ENCODE assay signal across 21 cellular contexts in genomic region chr12:41439858-41440257, GRCh38.
"Had no signal": no experiment of that assay in that cellular context is flagged by ENCODE, and none has a peak within 500 bp of the region (broad histone marks: within the 10 kb centered on the region; RNA-seq: fewer than 3 reads in every experiment).

No MANE protein-coding gene starts in this region.

- H3K79me2 ChIP-seq: hepatocyte had no signal

- H3K27me3 ChIP-seq: hepatocyte, pancreas, suprapubic skin, thyroid gland, upper lobe of left lung, uterus had no signal

- H3K4me3 ChIP-seq: hepatocyte, lung, pancreas, suprapubic skin, thyroid gland, upper lobe of left lung, uterus had no signal

- DNase-seq: foreskin melanocyte; head of caudate nucleus; kidney; left cardiac atrium; left ventricle myocardium superior; mesenchymal stem cell; naive thymus-derived CD4-positive, alpha-beta T cell; occipital lobe; pancreas; right cardiac atrium; small intestine; stimulated activated CD4-positive, alpha-beta T cell treated with anti-CD3 and anti-CD28 coated beads, Interleukin-4, amount 100 ng/mL, for 1 hour; stimulated activated CD8-positive, alpha-beta memory T cell treated with anti-CD3 and anti-CD28 coated beads, Interleukin-4, amount 100 ng/mL, for 48 hours; stimulated activated naive CD8-positive, alpha-beta T cell treated with anti-CD3 and anti-CD28 coated beads, Interleukin-15, Interleukin-2, amounts not matched to agents 100 U/mL and 50 U/mL, for 24 hours; thyroid gland; upper lobe of left lung; uterus had no signal

- H3K4me1 ChIP-seq: pancreas, suprapubic skin, thyroid gland, upper lobe of left lung, uterus had no signal

- H3K4me2 ChIP-seq: hepatocyte had no signal

- H3K27ac ChIP-seq: hepatocyte, pancreas, suprapubic skin, thyroid gland, upper lobe of left lung, uterus had no signal

- H3K9me3 ChIP-seq: pancreas, suprapubic skin, thyroid gland, upper lobe of left lung, uterus had no signal

- H3K36me3 ChIP-seq: pancreas, suprapubic skin, thyroid gland, upper lobe of left lung, uterus had no signal

- H2AFZ ChIP-seq: hepatocyte had no signal

- ATAC-seq: left cardiac atrium; left ventricle myocardium superior; naive thymus-derived CD4-positive, alpha-beta T cell; right cardiac atrium; stimulated activated effector memory CD8-positive, alpha-beta T cell treated with anti-CD3 and anti-CD28 coated beads, Interleukin-12 subunit alpha, Interleukin-12 subunit beta, amount 100 ng/mL, for 72 hours; stimulated activated naive CD8-positive, alpha-beta T cell treated with anti-CD3 and anti-CD28 coated beads, Interleukin-15, Interleukin-2, amounts not matched to agents 100 U/mL and 50 U/mL, for 24 hours had no signal
